Comparison of ENCODE assay signal across 1 cellular context in the genomic region with DNA sequence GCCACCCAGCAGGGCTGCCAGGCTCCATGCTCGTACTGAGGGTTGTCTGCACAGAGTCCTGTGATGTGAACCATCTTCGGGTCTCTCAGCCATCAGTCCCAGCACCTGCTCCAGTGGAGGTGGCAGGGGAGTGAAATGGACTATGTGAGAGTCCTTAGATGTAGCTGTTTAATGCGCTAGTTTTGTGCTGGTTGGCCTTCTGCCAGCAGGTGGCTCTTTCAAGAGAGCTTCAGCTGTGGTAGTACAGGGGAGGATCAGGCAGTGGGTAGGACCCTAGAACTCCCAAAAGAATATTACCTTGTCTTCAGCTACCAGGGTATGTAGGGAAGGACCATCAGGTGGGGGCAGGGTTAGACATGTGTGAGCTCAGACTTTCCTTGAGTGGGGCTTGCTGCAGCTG.
TF ChIP-seq lines count a peak whose summit lies in the region.

No MANE protein-coding gene starts in this region.

TF ChIP-seq in SK-N-SH treated with all-trans-retinoic acid at 6 μM for 48 hours, 23 proteins besides CTCF, POLR2A, EP300 and RAD21 (continued from another document):
- TF ChIP-seq, protein P1, sequence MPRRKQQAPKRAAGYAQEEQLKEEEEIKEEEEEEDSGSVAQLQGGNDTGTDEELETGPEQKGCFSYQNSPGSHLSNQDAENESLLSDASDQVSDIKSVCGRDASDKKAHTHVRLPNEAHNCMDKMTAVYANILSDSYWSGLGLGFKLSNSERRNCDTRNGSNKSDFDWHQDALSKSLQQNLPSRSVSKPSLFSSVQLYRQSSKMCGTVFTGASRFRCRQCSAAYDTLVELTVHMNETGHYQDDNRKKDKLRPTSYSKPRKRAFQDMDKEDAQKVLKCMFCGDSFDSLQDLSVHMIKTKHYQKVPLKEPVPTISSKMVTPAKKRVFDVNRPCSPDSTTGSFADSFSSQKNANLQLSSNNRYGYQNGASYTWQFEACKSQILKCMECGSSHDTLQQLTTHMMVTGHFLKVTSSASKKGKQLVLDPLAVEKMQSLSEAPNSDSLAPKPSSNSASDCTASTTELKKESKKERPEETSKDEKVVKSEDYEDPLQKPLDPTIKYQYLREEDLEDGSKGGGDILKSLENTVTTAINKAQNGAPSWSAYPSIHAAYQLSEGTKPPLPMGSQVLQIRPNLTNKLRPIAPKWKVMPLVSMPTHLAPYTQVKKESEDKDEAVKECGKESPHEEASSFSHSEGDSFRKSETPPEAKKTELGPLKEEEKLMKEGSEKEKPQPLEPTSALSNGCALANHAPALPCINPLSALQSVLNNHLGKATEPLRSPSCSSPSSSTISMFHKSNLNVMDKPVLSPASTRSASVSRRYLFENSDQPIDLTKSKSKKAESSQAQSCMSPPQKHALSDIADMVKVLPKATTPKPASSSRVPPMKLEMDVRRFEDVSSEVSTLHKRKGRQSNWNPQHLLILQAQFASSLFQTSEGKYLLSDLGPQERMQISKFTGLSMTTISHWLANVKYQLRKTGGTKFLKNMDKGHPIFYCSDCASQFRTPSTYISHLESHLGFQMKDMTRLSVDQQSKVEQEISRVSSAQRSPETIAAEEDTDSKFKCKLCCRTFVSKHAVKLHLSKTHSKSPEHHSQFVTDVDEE (CRISPR knock-in tag; IDR thresholded peaks at IDR 0.05): no peak
- TF ChIP-seq SNAI2 (CRISPR knock-in tag; IDR thresholded peaks at IDR 0.05) (no peak), ZNF8 (CRISPR knock-in tag; IDR thresholded peaks at IDR 0.05) (no peak), TCF4 (CRISPR knock-in tag; IDR thresholded peaks at IDR 0.05; ENCODE audit: borderline replicate concordance) (no peak), ZFP3 (CRISPR knock-in tag; IDR thresholded peaks at IDR 0.05) (no peak), ESRRG (CRISPR knock-in tag; IDR thresholded peaks at IDR 0.05) (no peak), ZFP30 (CRISPR knock-in tag; IDR thresholded peaks at IDR 0.05) (no peak), GLIS3 (CRISPR knock-in tag; IDR thresholded peaks at IDR 0.05) (no peak), ARNTL (CRISPR knock-in tag; IDR thresholded peaks at IDR 0.05; ENCODE audit: borderline replicate concordance, low read depth) (no peak)
- TF ChIP-seq, protein P2, sequence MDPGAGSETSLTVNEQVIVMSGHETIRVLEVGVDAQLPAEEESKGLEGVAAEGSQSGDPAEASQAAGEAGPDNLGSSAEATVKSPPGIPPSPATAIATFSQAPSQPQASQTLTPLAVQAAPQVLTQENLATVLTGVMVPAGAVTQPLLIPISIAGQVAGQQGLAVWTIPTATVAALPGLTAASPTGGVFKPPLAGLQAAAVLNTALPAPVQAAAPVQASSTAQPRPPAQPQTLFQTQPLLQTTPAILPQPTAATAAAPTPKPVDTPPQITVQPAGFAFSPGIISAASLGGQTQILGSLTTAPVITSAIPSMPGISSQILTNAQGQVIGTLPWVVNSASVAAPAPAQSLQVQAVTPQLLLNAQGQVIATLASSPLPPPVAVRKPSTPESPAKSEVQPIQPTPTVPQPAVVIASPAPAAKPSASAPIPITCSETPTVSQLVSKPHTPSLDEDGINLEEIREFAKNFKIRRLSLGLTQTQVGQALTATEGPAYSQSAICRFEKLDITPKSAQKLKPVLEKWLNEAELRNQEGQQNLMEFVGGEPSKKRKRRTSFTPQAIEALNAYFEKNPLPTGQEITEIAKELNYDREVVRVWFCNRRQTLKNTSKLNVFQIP (CRISPR knock-in tag; IDR thresholded peaks at IDR 0.05; ENCODE audit: borderline replicate concordance, low read depth): no peak
- TF ChIP-seq, protein P3, sequence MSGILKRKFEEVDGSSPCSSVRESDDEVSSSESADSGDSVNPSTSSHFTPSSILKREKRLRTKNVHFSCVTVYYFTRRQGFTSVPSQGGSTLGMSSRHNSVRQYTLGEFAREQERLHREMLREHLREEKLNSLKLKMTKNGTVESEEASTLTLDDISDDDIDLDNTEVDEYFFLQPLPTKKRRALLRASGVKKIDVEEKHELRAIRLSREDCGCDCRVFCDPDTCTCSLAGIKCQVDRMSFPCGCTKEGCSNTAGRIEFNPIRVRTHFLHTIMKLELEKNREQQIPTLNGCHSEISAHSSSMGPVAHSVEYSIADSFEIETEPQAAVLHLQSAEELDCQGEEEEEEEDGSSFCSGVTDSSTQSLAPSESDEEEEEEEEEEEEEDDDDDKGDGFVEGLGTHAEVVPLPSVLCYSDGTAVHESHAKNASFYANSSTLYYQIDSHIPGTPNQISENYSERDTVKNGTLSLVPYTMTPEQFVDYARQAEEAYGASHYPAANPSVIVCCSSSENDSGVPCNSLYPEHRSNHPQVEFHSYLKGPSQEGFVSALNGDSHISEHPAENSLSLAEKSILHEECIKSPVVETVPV (CRISPR knock-in tag; IDR thresholded peaks at IDR 0.05): no peak
